ENCODE assay signal across 9 cellular contexts in genomic region chr9:93908591-93909241, GRCh38.
DNase-seq lines count a peak whose midpoint lies in the region; ATAC-seq lines count a peak whose summit lies in the region.
"Had no signal": no experiment of that assay in that cellular context is flagged by ENCODE, and none has a peak within 500 bp of the region (broad histone marks: within the 10 kb centered on the region; RNA-seq: fewer than 3 reads in every experiment).

No MANE protein-coding gene starts in this region.

- DNase-seq in COLO668 (lab: John Stamatoyannopoulos, UW; ENCODE audit: unreplicated experiment) = peak; percentile 89
- DNase-seq in ELF-1 (ENCODE audit: low read depth, low spot score) = peak; percentile 40
- peak; percentile 72 for DNase-seq in NCI-H2107 treated with DMSO at 0.1 percent for 48 hours (lab: John Stamatoyannopoulos, UW; ENCODE audit: unreplicated experiment)
- peak; percentile 76 for DNase-seq in left kidney (ENCODE audit: low read depth, low spot score)
- no peak for DNase-seq in SIG-M5 (lab: John Stamatoyannopoulos, UW)
- DNase-seq in OCI-M1 (lab: John Stamatoyannopoulos, UW) = no peak
- DNase-seq: hippocampal formation had no signal

- ATAC-seq in GM18907 (IDR thresholded peaks at IDR 0.05; ENCODE audit: unreplicated experiment) = no peak
- no peak for ATAC-seq in GM21717 (IDR thresholded peaks at IDR 0.05; ENCODE audit: unreplicated experiment)

Comparison
In these comparisons a context has a peak if more than half of its experiments do, and no peak if none do; other contexts are left out.
1. DNase-seq: peak in COLO668 (single experiment), ELF-1 (single experiment), NCI-H2107 treated with DMSO at 0.1 percent for 48 hours (single experiment) and left kidney (single experiment); none in SIG-M5 (single experiment) and OCI-M1 (single experiment).